ENCODE assay signal across 19 cellular contexts in the genomic region with DNA sequence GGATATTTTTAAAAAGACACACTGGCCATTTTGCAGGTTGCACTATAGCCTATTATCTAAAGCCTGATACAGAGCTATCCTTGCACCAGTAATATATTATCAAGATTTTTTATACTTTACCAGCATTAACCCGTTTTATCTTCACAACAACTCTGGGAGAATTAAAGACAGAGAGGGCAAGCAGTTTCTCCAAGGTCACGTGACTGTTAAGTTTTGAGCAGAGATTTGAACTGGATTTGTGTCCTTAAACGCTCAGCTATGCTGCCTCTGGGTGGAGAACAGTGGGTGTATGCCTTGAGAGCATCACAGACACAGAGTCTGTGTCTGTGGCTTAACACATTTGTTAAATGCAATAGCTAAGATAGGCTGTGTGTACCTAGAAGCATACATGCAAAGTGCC.
DNase-seq lines count a peak whose midpoint lies in the region; ATAC-seq, FAIRE-seq and TF ChIP-seq lines count a peak whose summit lies in the region.
"Had no signal": no experiment of that assay in that cellular context is flagged by ENCODE, and none has a peak within 500 bp of the region (broad histone marks: within the 10 kb centered on the region; RNA-seq: fewer than 3 reads in every experiment).

No MANE protein-coding gene starts in this region.

- 82% methylated on average over 3 of the region's 3 CpGs for WGBS in A549 (ENCODE audit: missing lambda C conversion rate)
- 74% methylated on average over 3 of the region's 3 CpGs; no CpG with 5 or more reads in 1 of the 2 experiments for WGBS in H1 (ENCODE audit: extremely low coverage in 1 of 2, insufficient coverage in 1 of 2, insufficient read length in 1 of 2, insufficient replicate concordance in 2 of 2, low coverage in 1 of 2, low lambda C conversion rate in 2 of 2, missing lambda C conversion rate in 1 of 2), 2 experiments
- WGBS in mesenchymal stem cell: 92% methylated on average over 3 of the region's 3 CpGs

- H3K18ac ChIP-seq in H1 (ENCODE audit: extremely low read depth, low read length) (no peak overlapping the region), mesenchymal stem cell (ENCODE audit: low read depth in 1 of 2, low read length in 2 of 2) (no peak overlapping the region)

- H3K79me1 ChIP-seq in H1 (ENCODE audit: low read depth, low read length) (no peaks in the 10 kb centered on the region), mesenchymal stem cell (replicated peaks; ENCODE audit: low read length, poor library complexity, severe bottlenecking) (no peaks in the 10 kb centered on the region)

- H3K9ac ChIP-seq in HUES48 (ENCODE audit: low read depth, low read length) (no peak overlapping the region), H1 (replicated peaks in 1 of 4; ENCODE audit: extremely low read depth in 1 of 4, low read depth in 3 of 4, low read length in 3 of 4) (no peak overlapping the region), mesenchymal stem cell (ENCODE audit: low read length) (no peak overlapping the region)
- H3K9ac ChIP-seq: GM23248 had no signal

- H2BK20ac ChIP-seq in H1 (ENCODE audit: low read length): no peak overlapping the region; the same call in 1 of the 2 replicates

- H2BK15ac ChIP-seq in H1 (ENCODE audit: low read length): no peak overlapping the region
- no peak overlapping the region for H2BK15ac ChIP-seq in mesenchymal stem cell (ENCODE audit: low read depth, poor library complexity, severe bottlenecking)

- H3K23me2 ChIP-seq in H1 (ENCODE audit: low read depth, low read length): no peaks in the 10 kb centered on the region

- H4K91ac ChIP-seq in H1 (replicated peaks; ENCODE audit: insufficient read length, low read length) (no peak overlapping the region), mesenchymal stem cell (ENCODE audit: low read length) (no peak overlapping the region)

- no peak overlapping the region for H3K14ac ChIP-seq in H1 (ENCODE audit: insufficient read length)
- H3K14ac ChIP-seq in mesenchymal stem cell (ENCODE audit: low read length in 2 of 2): no peak overlapping the region

- H3K4me3 ChIP-seq in A549: no peak overlapping the region
- no peak overlapping the region for H3K4me3 ChIP-seq in HUES48 (ENCODE audit: low read depth, low read length)
- no peak overlapping the region for H3K4me3 ChIP-seq in H1 (ENCODE audit: extremely low read depth in 1 of 4, insufficient read depth in 2 of 4, low read depth in 3 of 4, low read length in 4 of 4)
- no peak overlapping the region for H3K4me3 ChIP-seq in mesenchymal stem cell (ENCODE audit: insufficient read depth in 1 of 2, low read depth in 1 of 2, low read length in 2 of 2)
- H3K4me3 ChIP-seq: GM23248, HAP-1 had no signal

- TF ChIP-seq RAD21 in A549 (conservative IDR thresholded peaks at IDR 0.05 in 1 of 2, IDR thresholded peaks at IDR 0.05 in 1 of 2): no peak
- no peak for TF ChIP-seq RAD21 in H1 (IDR thresholded peaks at IDR 0.05 in 1 of 2, conservative IDR thresholded peaks at IDR 0.05 in 1 of 2; ENCODE audit: low read depth in 2 of 2, low read length in 2 of 2)

- no peak for FAIRE-seq in A549 (lab: Jason Lieb, UNC)
- FAIRE-seq in H1 (lab: Jason Lieb, UNC): no peak
- no peak for FAIRE-seq in frontal cortex (lab: Jason Lieb, UNC)
- FAIRE-seq: G401.6, GM18507 had no signal

- H3K9me3 ChIP-seq in A549 (no peaks in the 10 kb centered on the region), HUES48 (ENCODE audit: control insufficient read depth, insufficient read depth, low read length) (no peaks in the 10 kb centered on the region), H1 (ENCODE audit: insufficient read depth in 2 of 2, low read depth in 1 of 2, low read length in 1 of 2) (0 out of 4 replicates have a peak, but pooled peaks cover 0 to 3% of the 10 kb centered on the region in 2 experiments), mesenchymal stem cell (ENCODE audit: control insufficient read depth, low read length) (no peaks in the 10 kb centered on the region)
- H3K9me3 ChIP-seq: HAP-1 had no signal

- no peak for TF ChIP-seq POLR2A in A549 (IDR thresholded peaks at IDR 0.05; ENCODE audit: low read length)
- no peak for TF ChIP-seq POLR2A in H1 (IDR thresholded peaks at IDR 0.05; ENCODE audit: control extremely low read depth in 1 of 2, low read depth in 2 of 2, low read length in 2 of 2)

- H3K27me3 ChIP-seq in HUES48 (ENCODE audit: control insufficient read depth, insufficient read depth, low read length) (no peaks in the 10 kb centered on the region), H1 (replicated peaks in 1 of 4; ENCODE audit: control insufficient read depth in 3 of 4, extremely low read depth in 1 of 4, insufficient read depth in 3 of 4, low read length in 3 of 4) (no peaks in the 10 kb centered on the region), mesenchymal stem cell (ENCODE audit: control insufficient read depth in 1 of 2, insufficient read depth in 1 of 2, low read length in 2 of 2) (no peaks in the 10 kb centered on the region)

- TF ChIP-seq EP300 in A549 (IDR thresholded peaks at IDR 0.05): no peak
- no peak for TF ChIP-seq EP300 in H1 (IDR thresholded peaks at IDR 0.05; ENCODE audit: borderline replicate concordance in 1 of 2, low read depth in 2 of 2, low read length in 2 of 2)

- H2BK5ac ChIP-seq in H1 (ENCODE audit: low read depth, low read length): no peak overlapping the region
- H2BK5ac ChIP-seq in mesenchymal stem cell (ENCODE audit: low read depth, low read length, poor library complexity, severe bottlenecking): no peak overlapping the region

- no peak overlapping the region for H3K56ac ChIP-seq in H1 (replicated peaks; ENCODE audit: insufficient read length, low read depth, low read length)

- H3K79me2 ChIP-seq in H1 (ENCODE audit: control insufficient read depth in 1 of 2, insufficient read depth in 2 of 2, low read length in 2 of 2): no peaks in the 10 kb centered on the region

- DNase-seq in A549 (ENCODE audit: low read depth in 1 of 2, low spot score in 1 of 2): no peak
- no peak for DNase-seq in H1 (ENCODE audit: low read depth in 1 of 2, low spot score in 2 of 2)
- no peak for DNase-seq in mesenchymal stem cell
- no peak for DNase-seq in GM20000 (ENCODE audit: low spot score)
- no peak for DNase-seq in frontal cortex (ENCODE audit: low spot score in 2 of 2)
- DNase-seq in NCI-H526 (lab: John Stamatoyannopoulos, UW): no peak
- DNase-seq: 8988T; C1 segment of cervical spinal cord; Calu3; CD4-positive, alpha-beta memory T cell; COR-L47; DMS53; DND-41; GM23248 had no signal

- H4K8ac ChIP-seq in H1 (ENCODE audit: extremely low read depth, insufficient read depth, low read length): no peak overlapping the region
- H4K8ac ChIP-seq in mesenchymal stem cell (ENCODE audit: low read length): no peak overlapping the region

- H3K27ac ChIP-seq in A549 (peak overlapping the region; percentile 79 to 90), HUES48 (ENCODE audit: low read depth, low read length) (peak overlapping the region; percentile 90), H1 (ENCODE audit: low read depth, low read length) (no peak overlapping the region), mesenchymal stem cell (ENCODE audit: low read length, poor library complexity, severe bottlenecking) (peak overlapping the region; percentile 78)
- H3K27ac ChIP-seq: GM23248 had no signal

- H4K5ac ChIP-seq in H1 (ENCODE audit: insufficient read length, low read depth, low read length): no peak overlapping the region

- no peak overlapping the region; the same call in 1 of the 2 replicates for H2AFZ ChIP-seq in H1 (ENCODE audit: low read length)
- H2AFZ ChIP-seq in mesenchymal stem cell (ENCODE audit: low read depth, low read length): no peak overlapping the region
- H2AFZ ChIP-seq: GM23248 had no signal

- POLR2A ChIA-PET in A549 (lab: Yijun Ruan, JAX): no interaction called here
- POLR2A ChIA-PET in H1 (lab: Charles Lee; ENCODE audit: partially characterized antibody): no interaction called here

- peaks cover 19% of the 10 kb centered on the region for H3K4me1 ChIP-seq in A549
- peaks cover 5% of the 10 kb centered on the region; the same call in 1 of the 2 replicates for H3K4me1 ChIP-seq in HUES48 (ENCODE audit: control insufficient read depth, insufficient read depth, low read length)
- no peaks in the 10 kb centered on the region for H3K4me1 ChIP-seq in H1 (replicated peaks in 1 of 4; ENCODE audit: control insufficient read depth in 3 of 4, insufficient read depth in 4 of 4, low read length in 3 of 4)
- peaks cover 10% of the 10 kb centered on the region for H3K4me1 ChIP-seq in mesenchymal stem cell (ENCODE audit: control insufficient read depth, insufficient read depth, low read depth, low read length)
- H3K4me1 ChIP-seq: HAP-1 had no signal

- TF ChIP-seq CTCF in A549 (IDR thresholded peaks at IDR 0.05): no peak
- TF ChIP-seq CTCF in H1 (IDR thresholded peaks at IDR 0.05; ENCODE audit: control extremely low read depth in 1 of 3, insufficient read depth in 1 of 3, low read depth in 1 of 3, low read length in 3 of 3): no peak
- TF ChIP-seq CTCF in GM20000 (IDR thresholded peaks at IDR 0.05; ENCODE audit: extremely low read depth, missing control alignments): no peak

- H4K20me1 ChIP-seq in H1 (replicated peaks in 1 of 2; ENCODE audit: control insufficient read depth in 1 of 2, insufficient read depth in 2 of 2, low read length in 2 of 2): no peaks in the 10 kb centered on the region

- no peak for ATAC-seq in A549
- no peak for ATAC-seq in HG02840 (IDR thresholded peaks at IDR 0.05; ENCODE audit: low FRiP score, unreplicated experiment)

- H3K4me2 ChIP-seq in A549 (peak overlapping the region; percentile 74), H1 (ENCODE audit: insufficient read depth in 1 of 2, low read depth in 2 of 2, low read length in 2 of 2) (no peak overlapping the region), mesenchymal stem cell (ENCODE audit: low read length, poor library complexity, severe bottlenecking) (no peak overlapping the region)

- H3K36me3 ChIP-seq in HUES48 (ENCODE audit: control insufficient read depth, insufficient read depth, low read length) (no peaks in the 10 kb centered on the region), H1 (ENCODE audit: control insufficient read depth in 2 of 4, insufficient read depth in 4 of 4, low read length in 3 of 4) (no peaks in the 10 kb centered on the region), mesenchymal stem cell (ENCODE audit: control insufficient read depth in 1 of 2, insufficient read depth in 2 of 2, low read depth in 1 of 2, low read length in 2 of 2) (no peaks in the 10 kb centered on the region)
- H3K36me3 ChIP-seq: HAP-1 had no signal

- no peak overlapping the region for H3K4ac ChIP-seq in H1 (replicated peaks; ENCODE audit: insufficient read length, low read depth, low read length)
- H3K4ac ChIP-seq in mesenchymal stem cell (ENCODE audit: low read depth in 1 of 2, low read length in 2 of 2): no peak overlapping the region

- H2AK5ac ChIP-seq in H1 (ENCODE audit: low read depth, low read length): 0 out of 2 replicates have a peak overlapping the region, but pooled peaks have one; percentile 3
- H2AK5ac ChIP-seq in mesenchymal stem cell (ENCODE audit: low read length, severe bottlenecking): peak overlapping the region; percentile 89

- H2BK120ac ChIP-seq in H1 (replicated peaks; ENCODE audit: low read depth, low read length) (no peak overlapping the region), mesenchymal stem cell (ENCODE audit: low read depth, low read length) (no peak overlapping the region)

- peak overlapping the region; percentile 35; the same call in 1 of the 2 replicates for H2BK12ac ChIP-seq in H1 (ENCODE audit: low read depth, low read length)
- H2BK12ac ChIP-seq in mesenchymal stem cell (ENCODE audit: low read length in 2 of 2): no peak overlapping the region

- CTCF ChIA-PET in A549 (lab: Yijun Ruan, JAX) (interaction anchor here (2.2 kb wide), 1 partner anchor 118 kb away, joined by 5 read pairs; no protein-coding TSS in a partner anchor), H1 (lab: Charles Lee; ENCODE audit: partially characterized antibody) (interaction anchor here (0.7 to 1.6 kb wide), 6 partner anchors 28 to 119 kb away, joined by 3 to 5 read pairs (median 3); no protein-coding TSS in a partner anchor)

- no peak overlapping the region for H3K23ac ChIP-seq in H1 (ENCODE audit: insufficient read length)
- no peak overlapping the region for H3K23ac ChIP-seq in mesenchymal stem cell (ENCODE audit: low read length in 2 of 2)
